ENCODE assay signal across 1 cellular context in genomic region chr15:75836953-75837321, GRCh38.
A peak's percentile ranks its signal among the peaks of the same experiment; 100 is the strongest.
TF ChIP-seq lines count a peak whose summit lies in the region.

No MANE protein-coding gene starts in this region.

TF ChIP-seq in K562, 482 proteins besides CTCF, POLR2A, EP300 and RAD21 (continued from another document):
- TF ChIP-seq, protein P1, sequence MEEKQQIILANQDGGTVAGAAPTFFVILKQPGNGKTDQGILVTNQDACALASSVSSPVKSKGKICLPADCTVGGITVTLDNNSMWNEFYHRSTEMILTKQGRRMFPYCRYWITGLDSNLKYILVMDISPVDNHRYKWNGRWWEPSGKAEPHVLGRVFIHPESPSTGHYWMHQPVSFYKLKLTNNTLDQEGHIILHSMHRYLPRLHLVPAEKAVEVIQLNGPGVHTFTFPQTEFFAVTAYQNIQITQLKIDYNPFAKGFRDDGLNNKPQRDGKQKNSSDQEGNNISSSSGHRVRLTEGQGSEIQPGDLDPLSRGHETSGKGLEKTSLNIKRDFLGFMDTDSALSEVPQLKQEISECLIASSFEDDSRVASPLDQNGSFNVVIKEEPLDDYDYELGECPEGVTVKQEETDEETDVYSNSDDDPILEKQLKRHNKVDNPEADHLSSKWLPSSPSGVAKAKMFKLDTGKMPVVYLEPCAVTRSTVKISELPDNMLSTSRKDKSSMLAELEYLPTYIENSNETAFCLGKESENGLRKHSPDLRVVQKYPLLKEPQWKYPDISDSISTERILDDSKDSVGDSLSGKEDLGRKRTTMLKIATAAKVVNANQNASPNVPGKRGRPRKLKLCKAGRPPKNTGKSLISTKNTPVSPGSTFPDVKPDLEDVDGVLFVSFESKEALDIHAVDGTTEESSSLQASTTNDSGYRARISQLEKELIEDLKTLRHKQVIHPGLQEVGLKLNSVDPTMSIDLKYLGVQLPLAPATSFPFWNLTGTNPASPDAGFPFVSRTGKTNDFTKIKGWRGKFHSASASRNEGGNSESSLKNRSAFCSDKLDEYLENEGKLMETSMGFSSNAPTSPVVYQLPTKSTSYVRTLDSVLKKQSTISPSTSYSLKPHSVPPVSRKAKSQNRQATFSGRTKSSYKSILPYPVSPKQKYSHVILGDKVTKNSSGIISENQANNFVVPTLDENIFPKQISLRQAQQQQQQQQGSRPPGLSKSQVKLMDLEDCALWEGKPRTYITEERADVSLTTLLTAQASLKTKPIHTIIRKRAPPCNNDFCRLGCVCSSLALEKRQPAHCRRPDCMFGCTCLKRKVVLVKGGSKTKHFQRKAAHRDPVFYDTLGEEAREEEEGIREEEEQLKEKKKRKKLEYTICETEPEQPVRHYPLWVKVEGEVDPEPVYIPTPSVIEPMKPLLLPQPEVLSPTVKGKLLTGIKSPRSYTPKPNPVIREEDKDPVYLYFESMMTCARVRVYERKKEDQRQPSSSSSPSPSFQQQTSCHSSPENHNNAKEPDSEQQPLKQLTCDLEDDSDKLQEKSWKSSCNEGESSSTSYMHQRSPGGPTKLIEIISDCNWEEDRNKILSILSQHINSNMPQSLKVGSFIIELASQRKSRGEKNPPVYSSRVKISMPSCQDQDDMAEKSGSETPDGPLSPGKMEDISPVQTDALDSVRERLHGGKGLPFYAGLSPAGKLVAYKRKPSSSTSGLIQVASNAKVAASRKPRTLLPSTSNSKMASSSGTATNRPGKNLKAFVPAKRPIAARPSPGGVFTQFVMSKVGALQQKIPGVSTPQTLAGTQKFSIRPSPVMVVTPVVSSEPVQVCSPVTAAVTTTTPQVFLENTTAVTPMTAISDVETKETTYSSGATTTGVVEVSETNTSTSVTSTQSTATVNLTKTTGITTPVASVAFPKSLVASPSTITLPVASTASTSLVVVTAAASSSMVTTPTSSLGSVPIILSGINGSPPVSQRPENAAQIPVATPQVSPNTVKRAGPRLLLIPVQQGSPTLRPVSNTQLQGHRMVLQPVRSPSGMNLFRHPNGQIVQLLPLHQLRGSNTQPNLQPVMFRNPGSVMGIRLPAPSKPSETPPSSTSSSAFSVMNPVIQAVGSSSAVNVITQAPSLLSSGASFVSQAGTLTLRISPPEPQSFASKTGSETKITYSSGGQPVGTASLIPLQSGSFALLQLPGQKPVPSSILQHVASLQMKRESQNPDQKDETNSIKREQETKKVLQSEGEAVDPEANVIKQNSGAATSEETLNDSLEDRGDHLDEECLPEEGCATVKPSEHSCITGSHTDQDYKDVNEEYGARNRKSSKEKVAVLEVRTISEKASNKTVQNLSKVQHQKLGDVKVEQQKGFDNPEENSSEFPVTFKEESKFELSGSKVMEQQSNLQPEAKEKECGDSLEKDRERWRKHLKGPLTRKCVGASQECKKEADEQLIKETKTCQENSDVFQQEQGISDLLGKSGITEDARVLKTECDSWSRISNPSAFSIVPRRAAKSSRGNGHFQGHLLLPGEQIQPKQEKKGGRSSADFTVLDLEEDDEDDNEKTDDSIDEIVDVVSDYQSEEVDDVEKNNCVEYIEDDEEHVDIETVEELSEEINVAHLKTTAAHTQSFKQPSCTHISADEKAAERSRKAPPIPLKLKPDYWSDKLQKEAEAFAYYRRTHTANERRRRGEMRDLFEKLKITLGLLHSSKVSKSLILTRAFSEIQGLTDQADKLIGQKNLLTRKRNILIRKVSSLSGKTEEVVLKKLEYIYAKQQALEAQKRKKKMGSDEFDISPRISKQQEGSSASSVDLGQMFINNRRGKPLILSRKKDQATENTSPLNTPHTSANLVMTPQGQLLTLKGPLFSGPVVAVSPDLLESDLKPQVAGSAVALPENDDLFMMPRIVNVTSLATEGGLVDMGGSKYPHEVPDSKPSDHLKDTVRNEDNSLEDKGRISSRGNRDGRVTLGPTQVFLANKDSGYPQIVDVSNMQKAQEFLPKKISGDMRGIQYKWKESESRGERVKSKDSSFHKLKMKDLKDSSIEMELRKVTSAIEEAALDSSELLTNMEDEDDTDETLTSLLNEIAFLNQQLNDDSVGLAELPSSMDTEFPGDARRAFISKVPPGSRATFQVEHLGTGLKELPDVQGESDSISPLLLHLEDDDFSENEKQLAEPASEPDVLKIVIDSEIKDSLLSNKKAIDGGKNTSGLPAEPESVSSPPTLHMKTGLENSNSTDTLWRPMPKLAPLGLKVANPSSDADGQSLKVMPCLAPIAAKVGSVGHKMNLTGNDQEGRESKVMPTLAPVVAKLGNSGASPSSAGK (IDR thresholded peaks at IDR 0.05), result peak; percentile 25; the same call in 1 of the 2 replicates
- TF ChIP-seq, protein P2, sequence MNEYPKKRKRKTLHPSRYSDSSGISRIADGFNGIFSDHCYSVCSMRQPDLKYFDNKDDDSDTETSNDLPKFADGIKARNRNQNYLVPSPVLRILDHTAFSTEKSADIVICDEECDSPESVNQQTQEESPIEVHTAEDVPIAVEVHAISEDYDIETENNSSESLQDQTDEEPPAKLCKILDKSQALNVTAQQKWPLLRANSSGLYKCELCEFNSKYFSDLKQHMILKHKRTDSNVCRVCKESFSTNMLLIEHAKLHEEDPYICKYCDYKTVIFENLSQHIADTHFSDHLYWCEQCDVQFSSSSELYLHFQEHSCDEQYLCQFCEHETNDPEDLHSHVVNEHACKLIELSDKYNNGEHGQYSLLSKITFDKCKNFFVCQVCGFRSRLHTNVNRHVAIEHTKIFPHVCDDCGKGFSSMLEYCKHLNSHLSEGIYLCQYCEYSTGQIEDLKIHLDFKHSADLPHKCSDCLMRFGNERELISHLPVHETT (CRISPR knock-in tag; conservative IDR thresholded peaks at IDR 0.05 in 1 of 2, IDR thresholded peaks at IDR 0.05 in 1 of 2), result 0 out of 4 replicates have a peak, but pooled peaks of 1 of the 2 experiments have one; percentile 2
- TF ChIP-seq ARNT (IDR thresholded peaks at IDR 0.05), result no peak
- TF ChIP-seq ZNF280A (IDR thresholded peaks at IDR 0.05; ENCODE audit: low read depth, partially characterized antibody), result no peak
